Comparison of ENCODE assay signal across 22 cellular contexts in the genomic region with DNA sequence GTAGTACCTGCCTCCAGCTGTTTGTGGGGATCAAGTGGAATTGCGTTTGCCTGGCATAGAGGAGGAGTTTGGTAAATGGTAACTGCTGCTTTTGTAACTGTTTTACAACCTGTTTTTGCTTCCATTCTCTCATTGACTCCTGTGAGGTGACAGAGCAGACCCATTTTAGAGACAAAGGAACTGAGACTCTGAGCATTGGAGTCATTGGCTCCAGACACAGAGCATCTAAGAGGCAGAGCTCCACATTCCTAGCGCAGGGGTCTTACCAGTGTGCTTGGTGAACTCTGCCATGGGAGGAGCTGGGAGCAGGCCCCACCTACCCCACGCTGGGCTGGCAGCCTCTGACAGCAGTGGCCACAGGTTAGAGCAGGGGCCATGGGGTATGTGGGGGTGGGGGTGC. TPM values are rescaled to one million over a fixed set of nuclear protein-coding genes. Genes with fewer than 3 reads are reported as not detected.
A peak's percentile ranks its signal among the peaks of the same experiment; 100 is the strongest.
DNase-seq lines count a peak whose midpoint lies in the region; ATAC-seq, FAIRE-seq and TF ChIP-seq lines count a peak whose summit lies in the region.
"Had no signal": no experiment of that assay in that cellular context is flagged by ENCODE, and none has a peak within 500 bp of the region (broad histone marks: within the 10 kb centered on the region; RNA-seq: fewer than 3 reads in every experiment).

No MANE protein-coding gene starts in this region.

- TF ChIP-seq POLR2A in spleen (IDR thresholded peaks at IDR 0.05) (no peak), lower leg skin (IDR thresholded peaks at IDR 0.05) (no peak)

- H3F3A ChIP-seq in PC-3 (ENCODE audit: low read length, unreplicated experiment): no peaks in the 10 kb centered on the region

- H2AFZ ChIP-seq in PC-3 (ENCODE audit: low read length): no peak overlapping the region

- 53 to 89% (median 76%) methylated on average over 2 to 3 of the region's 3 CpGs for WGBS in spleen, 5 donors
- 75 to 94% methylated on average over 3 of the region's 3 CpGs for WGBS in lower leg skin, 2 donors
- WGBS in pancreas, 2 donors: 44 to 58% methylated on average over 3 of the region's 3 CpGs

- H3K27me3 ChIP-seq in PC-3 (ENCODE audit: low read length): no peaks in the 10 kb centered on the region
- peaks cover 0 to 4% (median 0%) of the 10 kb centered on the region in 7 donors for H3K27me3 ChIP-seq in spleen (replicated peaks in 1 of 7)
- H3K27me3 ChIP-seq in pancreas: no peaks in the 10 kb centered on the region
- H3K27me3 ChIP-seq: MG63 had no signal

- H3K9me3 ChIP-seq in PC-3 (ENCODE audit: low read length) (no peaks in the 10 kb centered on the region), spleen (no peaks in the 10 kb centered on the region), pancreas (no peaks in the 10 kb centered on the region)
- H3K9me3 ChIP-seq: MG63 had no signal

- no peak for FAIRE-seq in pancreas (lab: Jason Lieb, UNC)
- FAIRE-seq: HTR-8/SVneo had no signal

- H3K36me3 ChIP-seq in PC-3 (ENCODE audit: low read depth, low read length) (no peaks in the 10 kb centered on the region), spleen (peaks cover 0 to 6% (median 0%) of the 10 kb centered on the region in 6 donors), pancreas (no peaks in the 10 kb centered on the region)
- H3K36me3 ChIP-seq: MG63 had no signal

- CTCF ChIA-PET in PC-3 (lab: Charles Lee): no interaction called here

- H3K27ac Mint-ChIP-seq in activated T-cell treated with anti-CD3 and anti-CD28 coated beads, Interleukin-2, amount 50 U/mL, for 24 hours: peak overlapping the region; percentile 66
- H3K27ac Mint-ChIP-seq in central memory CD8-positive, alpha-beta T cell (ENCODE audit: low read depth): peak overlapping the region; percentile 83

- peak overlapping the region; percentile 92; the same call in 1 of the 2 replicates for H3K4me2 ChIP-seq in PC-3 (ENCODE audit: low read length)

- no peaks in the 10 kb centered on the region for H3K9me2 ChIP-seq in PC-3 (replicated peaks; ENCODE audit: low read length)

- no peaks in the 10 kb centered on the region for H3K27me3 Mint-ChIP-seq in activated T-cell treated with anti-CD3 and anti-CD28 coated beads, Interleukin-2, amount 50 U/mL, for 24 hours
- no peaks in the 10 kb centered on the region for H3K27me3 Mint-ChIP-seq in central memory CD8-positive, alpha-beta T cell

- H3K4me1 Mint-ChIP-seq in activated T-cell treated with anti-CD3 and anti-CD28 coated beads, Interleukin-2, amount 50 U/mL, for 24 hours (ENCODE audit: low read depth): peaks cover 62% of the 10 kb centered on the region
- peaks cover 48% of the 10 kb centered on the region for H3K4me1 Mint-ChIP-seq in central memory CD8-positive, alpha-beta T cell

- no peak overlapping the region for H3K9ac ChIP-seq in PC-3 (ENCODE audit: low read length)

- intact Hi-C loops in PC-3 (cut with micrococcal nuclease) (no loop called here), spleen (cut with DNase I; ENCODE audit: low total_unique reads) (no loop called here), sciatic nerve (cut with DNase I) (no loop called here), lower leg skin (cut with DNase I; ENCODE audit: low total_unique reads) (no loop called here), pancreas (cut with DNase I) (no loop called here)

- H3K4me3 ChIP-seq in PC-3 (ENCODE audit: low read length) (no peak overlapping the region), spleen (peak overlapping the region in 7 of 8 donors; percentile 74 to 96 (median 88)), lower leg skin (ENCODE audit: low read depth, poor library complexity, severe bottlenecking) (no peak overlapping the region), pancreas (peak overlapping the region in 1 of 4 donors; percentile 96)
- H3K4me3 ChIP-seq: MG63 had no signal

- TF ChIP-seq CTCF in PC-3 (conservative IDR thresholded peaks at IDR 0.05; ENCODE audit: low read depth, low read length) (no peak), spleen (IDR thresholded peaks at IDR 0.05 in 8 of 11, conservative IDR thresholded peaks at IDR 0.05 in 3 of 11) (no peak), lower leg skin (IDR thresholded peaks at IDR 0.05) (no peak), pancreas (IDR thresholded peaks at IDR 0.05) (no peak)

- no peaks in the 10 kb centered on the region for H3K36me3 Mint-ChIP-seq in activated T-cell treated with anti-CD3 and anti-CD28 coated beads, Interleukin-2, amount 50 U/mL, for 24 hours (ENCODE audit: low read depth)
- peaks cover 5% of the 10 kb centered on the region for H3K36me3 Mint-ChIP-seq in central memory CD8-positive, alpha-beta T cell (ENCODE audit: insufficient read depth)

- H4K20me1 ChIP-seq in PC-3 (ENCODE audit: low read length): peaks cover 7% of the 10 kb centered on the region; the same call in 1 of the 2 replicates

- ATAC-seq in PC-3 (no peak), sciatic nerve (no peak), pancreas (no peak)
- no peak for ATAC-seq in central memory CD8-positive, alpha-beta T cell (replicated peaks; ENCODE audit: extremely low read depth, poor library complexity, severe bottlenecking)
- ATAC-seq: HCT116, right cardiac atrium had no signal

- POLR2A ChIA-PET in PC-3 (lab: Charles Lee; ENCODE audit: unreplicated experiment): no interaction called here

- H3K79me2 ChIP-seq in PC-3 (ENCODE audit: low read length): peaks cover 50% of the 10 kb centered on the region

- no peak for DNase-seq in activated T-cell treated with anti-CD3 and anti-CD28 coated beads, Interleukin-2, amount 50 U/mL, for 24 hours
- no peak for DNase-seq in activated T-cell treated with anti-CD3 and anti-CD28 coated beads, Interleukin-2, amount 50 U/mL, for 1 hour
- DNase-seq in PC-3: no peak
- no peak for DNase-seq in central memory CD8-positive, alpha-beta T cell (ENCODE audit: low spot score in 2 of 2)
- no peak for DNase-seq in spleen
- DNase-seq in sciatic nerve (ENCODE audit: low spot score): no peak
- no peak for DNase-seq in lower leg skin (ENCODE audit: low spot score in 2 of 2)
- no peak for DNase-seq in pancreas
- DNase-seq: activated CD8-positive, alpha-beta memory T cell treated with anti-CD3 and anti-CD28 coated beads, Interleukin-2, amount 50 U/mL, for 4 hours; amygdala; Calu3; GDM1; MG63; NCI-H1930; NCI-H510A; OCI-M1; right cardiac atrium; stimulated activated CD4-positive, alpha-beta T cell treated with anti-CD3 and anti-CD28 coated beads, Interleukin-4, amount 100 ng/mL, for 1 hour; trophoblast cell had no signal

- H3K4me1 ChIP-seq in PC-3 (ENCODE audit: insufficient read depth, low read length) (peaks cover 22% of the 10 kb centered on the region), spleen (peaks cover 46 to 97% (median 83%) of the 10 kb centered on the region in 6 donors), pancreas (peaks cover 31 to 53% (median 39%) of the 10 kb centered on the region in 3 donors)

- no TSS peak for BruUV-seq in PC-3 (replicated peaks; lab: Mats Ljungman, UMichigan)

- H3K27ac ChIP-seq in PC-3 (ENCODE audit: low read length) (no peak overlapping the region), spleen (peak overlapping the region in 6 of 8 donors; percentile 32 to 92 (median 90)), pancreas (no peak overlapping the region)
- H3K27ac ChIP-seq: epithelial cell of prostate had no signal

- H3K9me3 Mint-ChIP-seq in activated T-cell treated with anti-CD3 and anti-CD28 coated beads, Interleukin-2, amount 50 U/mL, for 24 hours: no peaks in the 10 kb centered on the region
- H3K9me3 Mint-ChIP-seq in central memory CD8-positive, alpha-beta T cell: no peaks in the 10 kb centered on the region

- peak overlapping the region; percentile 83 for H3K4me3 Mint-ChIP-seq in activated T-cell treated with anti-CD3 and anti-CD28 coated beads, Interleukin-2, amount 50 U/mL, for 24 hours
- H3K4me3 Mint-ChIP-seq in central memory CD8-positive, alpha-beta T cell: peak overlapping the region; percentile 90

RNA-seq across cellular contexts. Expression of a gene that starts 2.4 kb away (rescaled TPM):
- total RNA-seq in PC-3 (2014; rRNA removed) (26.5 and 31.6 TPM in 2 replicates), spleen (100 to 1,000 TPM in 1 of 7 donors, 10 to 100 TPM in 6; 62.6 to 105 (median 82.3) TPM), sciatic nerve (25.0 TPM), lower leg skin (10 to 100 TPM; 26.9 to 36.7 (median 27.2) TPM), pancreas (10 to 100 TPM; 21.0 to 25.9 (median 23.6) TPM)
- polyA plus RNA-seq in spleen (10 to 100 TPM; 21.7 to 45.9 (median 28.4) TPM), pancreas (10 to 100 TPM; 27.1 to 71.9 TPM)

Comparison
In these comparisons a context has a peak if more than half of its experiments do, and no peak if none do; other contexts are left out.
1. H3K27ac ChIP-seq: peak in spleen (6 of 8); none in PC-3 (single experiment) and pancreas (0 of 4).
2. H3K4me3 ChIP-seq: peak in spleen (7 of 8); none in PC-3 (single experiment) and lower leg skin (single experiment).